21 cellular contexts compared by ENCODE assay signal in the genomic region with DNA sequence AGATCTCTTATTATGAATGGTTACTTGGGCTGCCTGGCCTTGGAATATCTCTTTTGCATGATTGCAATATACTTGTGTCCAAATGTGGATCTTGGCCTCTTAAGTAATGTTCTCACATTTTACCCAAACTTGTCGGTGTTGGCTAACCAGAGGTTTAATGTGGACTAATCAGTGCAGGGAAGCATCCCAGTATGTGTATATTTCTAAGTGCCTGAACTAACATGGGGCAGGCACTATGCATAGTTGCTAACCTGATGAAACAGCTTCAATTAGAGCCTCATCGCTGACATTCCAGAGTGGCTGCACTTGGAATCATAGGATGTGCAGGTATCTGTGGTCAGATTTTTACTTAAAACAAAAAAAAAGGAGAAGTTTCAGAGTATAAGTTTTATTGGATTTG.
DNase-seq lines count a peak whose midpoint lies in the region; ATAC-seq, FAIRE-seq and TF ChIP-seq lines count a peak whose summit lies in the region.
"Had no signal": no experiment of that assay in that cellular context is flagged by ENCODE, and none has a peak within 500 bp of the region (broad histone marks: within the 10 kb centered on the region; RNA-seq: fewer than 3 reads in every experiment).

No MANE protein-coding gene starts in this region.

- H4K20me1 ChIP-seq in GM23248 (ENCODE audit: insufficient read depth) (no peaks in the 10 kb centered on the region), astrocyte (ENCODE audit: insufficient read depth, low read length) (no peaks in the 10 kb centered on the region)

- POLR2A ChIA-PET in activated CD8-positive, alpha-beta T cell treated with anti-CD3 and anti-CD28 coated beads, Interleukin-2, amount 10 ng/mL, durations not matched to agents 7 days and 5 days (lab: Charles Lee), result no interaction called here

- intact Hi-C loops in left ventricle myocardium superior (cut with micrococcal nuclease), result no loop called here

- H3K36me3 ChIP-seq in ACC112 (ENCODE audit: insufficient read depth, low read length) (no peaks in the 10 kb centered on the region), GM23248 (ENCODE audit: low read depth) (no peaks in the 10 kb centered on the region), astrocyte (ENCODE audit: insufficient read depth, low read length) (no peaks in the 10 kb centered on the region)
- H3K36me3 ChIP-seq: transverse colon had no signal

- no peak for FAIRE-seq in astrocyte (lab: Jason Lieb, UNC)

- H3K36me3 Mint-ChIP-seq in astrocyte (ENCODE audit: low read depth, unreplicated experiment), result no peaks in the 10 kb centered on the region
- H3K36me3 Mint-ChIP-seq in activated CD8-positive, alpha-beta T cell treated with anti-CD3 and anti-CD28 coated beads, Interleukin-2, amount 10 ng/mL, durations not matched to agents 7 days and 5 days (ENCODE audit: low read depth), result no peaks in the 10 kb centered on the region

- H3K9me3 ChIP-seq in GM23248 (ENCODE audit: low read depth) (no peaks in the 10 kb centered on the region), astrocyte (ENCODE audit: insufficient read depth, low read depth, low read length) (no peaks in the 10 kb centered on the region)
- H3K9me3 ChIP-seq: transverse colon had no signal

- peak overlapping the region; percentile 93 for H3K27ac ChIP-seq in ACC112 (ENCODE audit: low read depth, low read length)
- peak overlapping the region; percentile 92 for H3K27ac ChIP-seq in GM23248
- H3K27ac ChIP-seq in astrocyte (ENCODE audit: low read depth, low read length), result peak overlapping the region; percentile 98
- H3K27ac ChIP-seq: epithelial cell of prostate, RWPE1, transverse colon had no signal

- H3K79me2 ChIP-seq in ACC112 (ENCODE audit: control insufficient read depth, insufficient read depth, low read length, unreplicated experiment) (no peaks in the 10 kb centered on the region), GM23248 (ENCODE audit: insufficient read depth) (0 out of 2 replicates have a peak, but pooled peaks cover 15% of the 10 kb centered on the region), astrocyte (ENCODE audit: insufficient read depth, low read length) (peaks cover 6% of the 10 kb centered on the region)

- H3K9ac ChIP-seq in GM23248 (peak overlapping the region; percentile 68), astrocyte (ENCODE audit: low read length) (peak overlapping the region; percentile 87)

- H3K27me3 Mint-ChIP-seq in astrocyte (ENCODE audit: low read depth, unreplicated experiment), result no peaks in the 10 kb centered on the region
- peaks cover 3% of the 10 kb centered on the region for H3K27me3 Mint-ChIP-seq in activated CD8-positive, alpha-beta T cell treated with anti-CD3 and anti-CD28 coated beads, Interleukin-2, amount 10 ng/mL, durations not matched to agents 7 days and 5 days (ENCODE audit: low read depth)
- H3K27me3 Mint-ChIP-seq: CD4-positive, alpha-beta T cell had no signal

- H3K4me1 Mint-ChIP-seq in astrocyte (ENCODE audit: low read depth, unreplicated experiment), result peaks cover 47% of the 10 kb centered on the region
- no peaks in the 10 kb centered on the region for H3K4me1 Mint-ChIP-seq in activated CD8-positive, alpha-beta T cell treated with anti-CD3 and anti-CD28 coated beads, Interleukin-2, amount 10 ng/mL, durations not matched to agents 7 days and 5 days (ENCODE audit: low read depth)
- H3K4me1 Mint-ChIP-seq: central memory CD8-positive, alpha-beta T cell; stimulated activated naive CD8-positive, alpha-beta T cell treated with anti-CD3 and anti-CD28 coated beads, Interleukin-15, amount 100 ng/mL, for 72 hours had no signal

- CTCF ChIA-PET in activated CD8-positive, alpha-beta T cell treated with anti-CD3 and anti-CD28 coated beads, Interleukin-2, amount 10 ng/mL, durations not matched to agents 7 days and 5 days (lab: Charles Lee), result no interaction called here

- in situ Hi-C loops in GM23248 (cut with MboI), result no loop called here

- H2AFZ ChIP-seq in ACC112 (ENCODE audit: low read length, unreplicated experiment) (peak overlapping the region; percentile 70), GM23248 (peak overlapping the region; percentile 71; the same call in 1 of the 2 replicates), astrocyte (ENCODE audit: low read depth, low read length) (no peak overlapping the region)

- no peak overlapping the region for H3K4me3 Mint-ChIP-seq in astrocyte (ENCODE audit: unreplicated experiment)
- no peak overlapping the region for H3K4me3 Mint-ChIP-seq in activated CD8-positive, alpha-beta T cell treated with anti-CD3 and anti-CD28 coated beads, Interleukin-2, amount 10 ng/mL, durations not matched to agents 7 days and 5 days
- H3K4me3 Mint-ChIP-seq: CD4-positive, alpha-beta T cell; central memory CD8-positive, alpha-beta T cell; stimulated activated naive CD8-positive, alpha-beta T cell treated with anti-CD3 and anti-CD28 coated beads, Interleukin-15, amount 100 ng/mL, for 72 hours had no signal

- peak overlapping the region; percentile 48; the same call in 1 of the 2 replicates for H3K4me3 ChIP-seq in ACC112 (ENCODE audit: low read depth, low read length)
- peak overlapping the region; percentile 40 for H3K4me3 ChIP-seq in GM23248
- peak overlapping the region; percentile 33 for H3K4me3 ChIP-seq in astrocyte (ENCODE audit: insufficient read depth, low read depth, low read length)
- H3K4me3 ChIP-seq: mucosa of descending colon, transverse colon had no signal

- H3K9me2 ChIP-seq in GM23248 (ENCODE audit: insufficient read depth), result no peaks in the 10 kb centered on the region

- H3K4me1 ChIP-seq in ACC112 (ENCODE audit: control insufficient read depth, insufficient read depth, low read length, unreplicated experiment) (peaks cover 48% of the 10 kb centered on the region), GM23248 (ENCODE audit: insufficient read depth) (peaks cover 49% of the 10 kb centered on the region), astrocyte (ENCODE audit: insufficient read depth, low read length) (peaks cover 53% of the 10 kb centered on the region)
- H3K4me1 ChIP-seq: transverse colon had no signal

- DNase-seq in GM23248, result peak; percentile 32
- peak; percentile 61 for DNase-seq in astrocyte (ENCODE audit: low read depth)
- no peak for DNase-seq in left ventricle myocardium superior
- DNase-seq in NCI-H1092 (lab: John Stamatoyannopoulos, UW), result no peak
- no peak for DNase-seq in activated CD8-positive, alpha-beta T cell treated with anti-CD3 and anti-CD28 coated beads, Interleukin-2, amount 10 ng/mL, durations not matched to agents 7 days and 5 days
- no peak for DNase-seq in NCI-H2029 treated with DMSO at 0.1 percent for 48 hours (lab: John Stamatoyannopoulos, UW)
- DNase-seq in dedifferentiated amniotic fluid mesenchymal stem cell (ENCODE audit: extremely low spot score), result no peak
- DNase-seq: activated CD4-positive, alpha-beta T cell treated with anti-CD3 and anti-CD28 coated beads, Interleukin-2, amount 50 U/mL, for 1 hour; activated effector memory CD4-positive, alpha-beta T cell treated with Interleukin-2 at 50 U/mL for 16 hours; CD4-positive, alpha-beta T cell; H7; mucosa of descending colon; NCI-H524 treated with DMSO at 0.1 percent for 48 hours; stimulated activated CD4-positive, alpha-beta T cell treated with anti-CD3 and anti-CD28 coated beads, Interleukin-4, amount 100 ng/mL, for 24 hours; stimulated activated naive CD8-positive, alpha-beta T cell treated with anti-CD3 and anti-CD28 coated beads, Interleukin-15, amount 100 ng/mL, for 72 hours; transverse colon had no signal

- H3F3A ChIP-seq in GM23248 (ENCODE audit: insufficient read depth), result peaks cover 49% of the 10 kb centered on the region

- 74 to 80% methylated on average over 2 of the region's 2 CpGs for WGBS in GM23248 (ENCODE audit: low coverage in 1 of 2, low lambda C conversion rate in 2 of 2, missing lambda C conversion rate in 2 of 2), 2 experiments

- peak; percentile 58 for ATAC-seq in left ventricle myocardium superior
- no peak for ATAC-seq in activated CD8-positive, alpha-beta T cell treated with anti-CD3 and anti-CD28 coated beads, Interleukin-2, amount 10 ng/mL, durations not matched to agents 7 days and 5 days
- ATAC-seq: left lobe of liver; mucosa of descending colon; stimulated activated naive CD8-positive, alpha-beta T cell treated with anti-CD3 and anti-CD28 coated beads, Interleukin-15, amount 100 ng/mL, for 72 hours had no signal

- peak overlapping the region; percentile 69 for H3K4me2 ChIP-seq in GM23248 (ENCODE audit: unreplicated experiment)
- H3K4me2 ChIP-seq in astrocyte (ENCODE audit: low read length), result peak overlapping the region; percentile 82

- H3K27ac Mint-ChIP-seq in astrocyte (ENCODE audit: unreplicated experiment), result peak overlapping the region; percentile 91
- H3K27ac Mint-ChIP-seq in activated CD8-positive, alpha-beta T cell treated with anti-CD3 and anti-CD28 coated beads, Interleukin-2, amount 10 ng/mL, durations not matched to agents 7 days and 5 days, result no peak overlapping the region
- H3K27ac Mint-ChIP-seq: CD4-positive, alpha-beta T cell; stimulated activated naive CD8-positive, alpha-beta T cell treated with anti-CD3 and anti-CD28 coated beads, Interleukin-15, amount 100 ng/mL, for 72 hours had no signal

- no peak for TF ChIP-seq CTCF in astrocyte (IDR thresholded peaks at IDR 0.05; ENCODE audit: insufficient read depth, low read depth, low read length)

- H3K27me3 ChIP-seq in ACC112 (ENCODE audit: insufficient read depth, low read length), result no peaks in the 10 kb centered on the region
- no peaks in the 10 kb centered on the region for H3K27me3 ChIP-seq in GM23248 (replicated peaks; ENCODE audit: insufficient read depth)
- H3K27me3 ChIP-seq in astrocyte (ENCODE audit: insufficient read depth, low read length), result no peaks in the 10 kb centered on the region
- H3K27me3 ChIP-seq: transverse colon had no signal

- H3K9me3 Mint-ChIP-seq in astrocyte (ENCODE audit: unreplicated experiment), result peaks cover 9% of the 10 kb centered on the region
- peaks cover 2% of the 10 kb centered on the region for H3K9me3 Mint-ChIP-seq in activated CD8-positive, alpha-beta T cell treated with anti-CD3 and anti-CD28 coated beads, Interleukin-2, amount 10 ng/mL, durations not matched to agents 7 days and 5 days (ENCODE audit: insufficient read depth)
- H3K9me3 Mint-ChIP-seq: central memory CD8-positive, alpha-beta T cell had no signal

Comparison
In these comparisons a context has a peak if more than half of its experiments do, and no peak if none do; other contexts are left out.
1. DNase-seq: peak in GM23248 (single experiment) and astrocyte (single experiment); none in left ventricle myocardium superior (single experiment), NCI-H1092 (single experiment), activated CD8-positive, alpha-beta T cell treated with anti-CD3 and anti-CD28 coated beads, Interleukin-2, amount 10 ng/mL, durations not matched to agents 7 days and 5 days (single experiment), NCI-H2029 treated with DMSO at 0.1 percent for 48 hours (single experiment) and dedifferentiated amniotic fluid mesenchymal stem cell (single experiment).
2. Peak in every context shown above with its lines, with median percentiles within 50 percentile points of each other: H3K27ac ChIP-seq and H3K4me3 ChIP-seq.